In the genomic region with DNA sequence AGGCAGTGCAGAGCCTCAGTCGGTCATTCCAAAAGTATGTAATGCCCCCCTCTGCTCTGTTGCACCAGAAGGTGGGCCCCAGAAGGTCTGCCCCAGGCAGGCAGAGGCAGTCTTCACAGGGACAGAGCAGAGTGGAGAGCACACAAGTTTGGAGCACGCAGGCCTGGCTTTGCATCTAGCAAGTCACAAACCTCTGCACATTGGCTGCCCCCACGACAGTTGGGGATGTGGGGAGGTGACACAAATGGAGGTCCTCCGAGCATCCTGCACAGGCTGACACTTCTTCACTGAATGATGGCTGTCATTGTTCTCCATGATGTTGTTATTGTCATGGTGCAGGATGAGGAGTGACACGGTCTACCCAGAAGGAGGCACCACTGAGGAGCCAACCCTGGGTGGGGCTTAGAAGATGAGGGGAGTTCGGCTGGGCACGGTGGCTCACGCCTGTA, we compare ENCODE assay signal across 14 cellular contexts. TPM values are rescaled to one million over a fixed set of nuclear protein-coding genes. Genes with fewer than 3 reads are reported as not detected.
DNase-seq lines count a peak whose midpoint lies in the region; ATAC-seq and TF ChIP-seq lines count a peak whose summit lies in the region.
"Had no signal": no experiment of that assay in that cellular context is flagged by ENCODE, and none has a peak within 500 bp of the region (broad histone marks: within the 10 kb centered on the region; RNA-seq: fewer than 3 reads in every experiment).

No MANE protein-coding gene starts in this region.

- H3K27ac Mint-ChIP-seq in activated T-helper 1 cell treated with anti-CD3 and anti-CD28 coated beads, Interleukin-12 subunit alpha, Interleukin-12 subunit beta, Interleukin-2, Interleukin-4 antibody, amounts not matched to agents 30 ng/mL and 10 ng/mL and 1 ng/mL, durations not matched to agents 14 hours and 24 hours and 36 hours, result peak overlapping the region; percentile 52
- H3K27ac Mint-ChIP-seq in activated CD8-positive, alpha-beta T cell treated with anti-CD3 and anti-CD28 coated beads, Interleukin-2, amount 10 ng/mL, durations not matched to agents 7 days and 5 days, result no peak overlapping the region
- peak overlapping the region in 1 of 10 donors; percentile 41 for H3K27ac Mint-ChIP-seq in naive thymus-derived CD8-positive, alpha-beta T cell
- H3K27ac Mint-ChIP-seq: activated naive CD8-positive, alpha-beta T cell treated with anti-CD3 and anti-CD28 coated beads, Interleukin-2, amount 10 ng/mL, durations not matched to agents 7 days and 5 days had no signal

- intact Hi-C loops in activated T-helper 1 cell treated with anti-CD3 and anti-CD28 coated beads, Interleukin-12 subunit alpha, Interleukin-12 subunit beta, Interleukin-2, Interleukin-4 antibody, amounts not matched to agents 30 ng/mL and 10 ng/mL and 1 ng/mL, durations not matched to agents 14 hours and 24 hours and 36 hours (cut with micrococcal nuclease), result no loop called here
- intact Hi-C loops in prostate gland (cut with DNase I), result no loop called here

- TF ChIP-seq CTCF in GM12875 (IDR thresholded peaks at IDR 0.05; ENCODE audit: borderline replicate concordance, insufficient read depth, low read depth, low read length), result 0 out of 2 replicates have a peak, but pooled peaks have one; percentile 10
- no peak for TF ChIP-seq CTCF in prostate gland (IDR thresholded peaks at IDR 0.05)

- peaks cover 86 to 94% (median 90%) of the 10 kb centered on the region in 10 experiments for H3K4me1 ChIP-seq in BLaER1 treated with 17β-estradiol and CSF1 and Interleukin-3, amounts not matched to agents 10 nM and 100 nM
- H3K4me1 ChIP-seq in prostate gland (replicated peaks), result peaks cover 14% of the 10 kb centered on the region

- 93% methylated on average over 8 of the region's 8 CpGs for WGBS in prostate gland

- peaks cover 49 to 100% (median 82%) of the 10 kb centered on the region in 11 experiments; a peak in 21 of 22 replicates for H4K20me1 ChIP-seq in BLaER1 treated with 17β-estradiol and CSF1 and Interleukin-3, amounts not matched to agents 10 nM and 100 nM

- peak overlapping the region in 2 of 11 experiments; percentile 52 to 62; a peak in 3 of 22 replicates for H3K9ac ChIP-seq in BLaER1 treated with 17β-estradiol and CSF1 and Interleukin-3, amounts not matched to agents 10 nM and 100 nM
- H3K9ac ChIP-seq: SK-N-SH had no signal

- H3K27me3 Mint-ChIP-seq in activated T-helper 1 cell treated with anti-CD3 and anti-CD28 coated beads, Interleukin-12 subunit alpha, Interleukin-12 subunit beta, Interleukin-2, Interleukin-4 antibody, amounts not matched to agents 30 ng/mL and 10 ng/mL and 1 ng/mL, durations not matched to agents 14 hours and 24 hours and 36 hours (ENCODE audit: insufficient read depth), result no peaks in the 10 kb centered on the region
- no peaks in the 10 kb centered on the region for H3K27me3 Mint-ChIP-seq in activated CD8-positive, alpha-beta T cell treated with anti-CD3 and anti-CD28 coated beads, Interleukin-2, amount 10 ng/mL, durations not matched to agents 7 days and 5 days (ENCODE audit: low read depth)
- no peaks in the 10 kb centered on the region for H3K27me3 Mint-ChIP-seq in naive thymus-derived CD8-positive, alpha-beta T cell
- H3K27me3 Mint-ChIP-seq: activated naive CD8-positive, alpha-beta T cell treated with anti-CD3 and anti-CD28 coated beads, Interleukin-2, amount 10 ng/mL, durations not matched to agents 7 days and 5 days had no signal

- H3K27me3 ChIP-seq in BLaER1 treated with 17β-estradiol and CSF1 and Interleukin-3, amounts not matched to agents 10 nM and 100 nM, result no peaks in the 10 kb centered on the region
- no peaks in the 10 kb centered on the region for H3K27me3 ChIP-seq in prostate gland (replicated peaks; ENCODE audit: insufficient read depth)
- H3K27me3 ChIP-seq: neutrophil had no signal

- H3K4me2 ChIP-seq in BLaER1 treated with 17β-estradiol and CSF1 and Interleukin-3, amounts not matched to agents 10 nM and 100 nM, result peak overlapping the region; percentile 81 to 99 (median 88)

- H3K4me1 Mint-ChIP-seq in activated T-helper 1 cell treated with anti-CD3 and anti-CD28 coated beads, Interleukin-12 subunit alpha, Interleukin-12 subunit beta, Interleukin-2, Interleukin-4 antibody, amounts not matched to agents 30 ng/mL and 10 ng/mL and 1 ng/mL, durations not matched to agents 14 hours and 24 hours and 36 hours (ENCODE audit: low read depth), result peaks cover 71% of the 10 kb centered on the region
- peaks cover 72% of the 10 kb centered on the region for H3K4me1 Mint-ChIP-seq in activated CD8-positive, alpha-beta T cell treated with anti-CD3 and anti-CD28 coated beads, Interleukin-2, amount 10 ng/mL, durations not matched to agents 7 days and 5 days (ENCODE audit: low read depth)
- peaks cover 33 to 80% (median 75%) of the 10 kb centered on the region in 4 donors for H3K4me1 Mint-ChIP-seq in naive thymus-derived CD8-positive, alpha-beta T cell

- ATAC-seq in activated CD8-positive, alpha-beta T cell treated with anti-CD3 and anti-CD28 coated beads, Interleukin-2, amount 10 ng/mL, durations not matched to agents 7 days and 5 days, result no peak
- ATAC-seq in naive thymus-derived CD8-positive, alpha-beta T cell, result no peak

- TF ChIP-seq POLR2A in prostate gland (IDR thresholded peaks at IDR 0.05), result no peak

- POLR2A ChIA-PET in activated CD8-positive, alpha-beta T cell treated with anti-CD3 and anti-CD28 coated beads, Interleukin-2, amount 10 ng/mL, durations not matched to agents 7 days and 5 days (lab: Charles Lee), result interaction anchor here (3.4 kb wide), 1 partner anchor 12 kb away, joined by 12 read pairs; the partner anchor contains the start of gene TOM1
- POLR2A ChIA-PET in naive thymus-derived CD8-positive, alpha-beta T cell (lab: Charles Lee), result no interaction called here

- peak overlapping the region in 3 of 11 experiments; percentile 5 to 60 (median 13); a peak in 3 of 22 replicates for H3K27ac ChIP-seq in BLaER1 treated with 17β-estradiol and CSF1 and Interleukin-3, amounts not matched to agents 10 nM and 100 nM
- no peak overlapping the region for H3K27ac ChIP-seq in prostate gland

- H3K4me3 Mint-ChIP-seq in activated T-helper 1 cell treated with anti-CD3 and anti-CD28 coated beads, Interleukin-12 subunit alpha, Interleukin-12 subunit beta, Interleukin-2, Interleukin-4 antibody, amounts not matched to agents 30 ng/mL and 10 ng/mL and 1 ng/mL, durations not matched to agents 14 hours and 24 hours and 36 hours, result no peak overlapping the region
- no peak overlapping the region for H3K4me3 Mint-ChIP-seq in activated CD8-positive, alpha-beta T cell treated with anti-CD3 and anti-CD28 coated beads, Interleukin-2, amount 10 ng/mL, durations not matched to agents 7 days and 5 days
- H3K4me3 Mint-ChIP-seq in naive thymus-derived CD8-positive, alpha-beta T cell, result no peak overlapping the region
- H3K4me3 Mint-ChIP-seq: activated naive CD8-positive, alpha-beta T cell treated with anti-CD3 and anti-CD28 coated beads, Interleukin-2, amount 10 ng/mL, durations not matched to agents 7 days and 5 days had no signal

- CTCF ChIA-PET in activated CD8-positive, alpha-beta T cell treated with anti-CD3 and anti-CD28 coated beads, Interleukin-2, amount 10 ng/mL, durations not matched to agents 7 days and 5 days (lab: Charles Lee), result interaction anchor here (1.1 to 1.3 kb wide), 2 partner anchors 18 to 40 kb away, joined by 3 to 6 read pairs; no protein-coding TSS in a partner anchor

- no peak for DNase-seq in activated T-helper 1 cell treated with anti-CD3 and anti-CD28 coated beads, Interleukin-12 subunit alpha, Interleukin-12 subunit beta, Interleukin-2, Interleukin-4 antibody, amounts not matched to agents 30 ng/mL and 10 ng/mL and 1 ng/mL, durations not matched to agents 14 hours and 24 hours and 36 hours (ENCODE audit: low spot score)
- peak; percentile 82 for DNase-seq in mesenteric fat pad (ENCODE audit: low spot score)
- DNase-seq in activated CD8-positive, alpha-beta T cell treated with anti-CD3 and anti-CD28 coated beads, Interleukin-2, amount 10 ng/mL, durations not matched to agents 7 days and 5 days, result no peak
- no peak for DNase-seq in OCI-M2 (lab: John Stamatoyannopoulos, UW; ENCODE audit: unreplicated experiment)
- no peak for DNase-seq in naive thymus-derived CD8-positive, alpha-beta T cell
- no peak for DNase-seq in prostate gland (ENCODE audit: low spot score)
- DNase-seq: activated naive CD8-positive, alpha-beta T cell treated with anti-CD3 and anti-CD28 coated beads, Interleukin-2, amount 10 ng/mL, durations not matched to agents 7 days and 5 days; NCI-H524; SK-N-SH; stimulated activated CD4-positive, alpha-beta T cell treated with anti-CD3 and anti-CD28 coated beads, Interleukin-1b, Interleukin-23, amount 100 ng/mL, for 48 hours; stimulated activated naive CD8-positive, alpha-beta T cell treated with anti-CD3 and anti-CD28 coated beads, Interleukin-15, Interleukin-2, amounts not matched to agents 100 U/mL and 50 U/mL, for 24 hours had no signal

- H3K36me3 ChIP-seq in BLaER1 treated with 17β-estradiol and CSF1 and Interleukin-3, amounts not matched to agents 10 nM and 100 nM, result peaks cover 0 to 51% (median 0%) of the 10 kb centered on the region in 11 experiments; a peak in 8 of 22 replicates
- H3K36me3 ChIP-seq in prostate gland, result no peaks in the 10 kb centered on the region

- no peaks in the 10 kb centered on the region for H3K9me3 Mint-ChIP-seq in activated T-helper 1 cell treated with anti-CD3 and anti-CD28 coated beads, Interleukin-12 subunit alpha, Interleukin-12 subunit beta, Interleukin-2, Interleukin-4 antibody, amounts not matched to agents 30 ng/mL and 10 ng/mL and 1 ng/mL, durations not matched to agents 14 hours and 24 hours and 36 hours
- no peaks in the 10 kb centered on the region for H3K9me3 Mint-ChIP-seq in activated CD8-positive, alpha-beta T cell treated with anti-CD3 and anti-CD28 coated beads, Interleukin-2, amount 10 ng/mL, durations not matched to agents 7 days and 5 days (ENCODE audit: insufficient read depth)
- H3K9me3 Mint-ChIP-seq in naive thymus-derived CD8-positive, alpha-beta T cell, result no peaks in the 10 kb centered on the region
- H3K9me3 Mint-ChIP-seq: activated naive CD8-positive, alpha-beta T cell treated with anti-CD3 and anti-CD28 coated beads, Interleukin-2, amount 10 ng/mL, durations not matched to agents 7 days and 5 days had no signal

- H3K4me3 ChIP-seq in BLaER1 treated with 17β-estradiol and CSF1 and Interleukin-3, amounts not matched to agents 10 nM and 100 nM, result no peak overlapping the region
- H3K4me3 ChIP-seq in GM12875 (ENCODE audit: low read depth, low read length), result no peak overlapping the region
- H3K4me3 ChIP-seq in prostate gland, result no peak overlapping the region

- no peaks in the 10 kb centered on the region for H3K36me3 Mint-ChIP-seq in activated T-helper 1 cell treated with anti-CD3 and anti-CD28 coated beads, Interleukin-12 subunit alpha, Interleukin-12 subunit beta, Interleukin-2, Interleukin-4 antibody, amounts not matched to agents 30 ng/mL and 10 ng/mL and 1 ng/mL, durations not matched to agents 14 hours and 24 hours and 36 hours (ENCODE audit: low read depth)
- no peaks in the 10 kb centered on the region for H3K36me3 Mint-ChIP-seq in activated CD8-positive, alpha-beta T cell treated with anti-CD3 and anti-CD28 coated beads, Interleukin-2, amount 10 ng/mL, durations not matched to agents 7 days and 5 days (ENCODE audit: low read depth)
- peaks cover 0 to 12% (median 0%) of the 10 kb centered on the region in 3 donors for H3K36me3 Mint-ChIP-seq in naive thymus-derived CD8-positive, alpha-beta T cell

- no peaks in the 10 kb centered on the region for H3K9me3 ChIP-seq in BLaER1 treated with 17β-estradiol and CSF1 and Interleukin-3, amounts not matched to agents 10 nM and 100 nM (replicated peaks in 1 of 11)
- H3K9me3 ChIP-seq in prostate gland, result no peaks in the 10 kb centered on the region
- H3K9me3 ChIP-seq: neutrophil, SK-N-SH had no signal

RNA-seq across cellular contexts. Expression of gene TOM1, which starts 11.9 kb away (rescaled TPM):
- 16.8 and 19.0 TPM in 2 replicates for total RNA-seq in activated T-helper 1 cell treated with anti-CD3 and anti-CD28 coated beads, Interleukin-12 subunit alpha, Interleukin-12 subunit beta, Interleukin-2, Interleukin-4 antibody, amounts not matched to agents 30 ng/mL and 10 ng/mL and 1 ng/mL, durations not matched to agents 14 hours and 24 hours and 36 hours
- total RNA-seq in mesenteric fat pad, result 83.2 TPM
- 10 to 100 TPM; 17.8 to 22.3 TPM for total RNA-seq in activated CD8-positive, alpha-beta T cell treated with anti-CD3 and anti-CD28 coated beads, Interleukin-2, amount 10 ng/mL, durations not matched to agents 7 days and 5 days
- total RNA-seq in naive thymus-derived CD8-positive, alpha-beta T cell, result 10 to 100 TPM; 45.9 to 47.8 TPM
- polyA plus RNA-seq in naive thymus-derived CD8-positive, alpha-beta T cell, result 10 to 100 TPM; 26.6 to 29.6 (median 29.2) TPM
- total RNA-seq in prostate gland, result 10 to 100 TPM; 65.6 to 68.6 TPM

RNA-seq across cellular contexts. Expression of gene HMGXB4, which starts 54.3 kb away (rescaled TPM):
- total RNA-seq in activated T-helper 1 cell treated with anti-CD3 and anti-CD28 coated beads, Interleukin-12 subunit alpha, Interleukin-12 subunit beta, Interleukin-2, Interleukin-4 antibody, amounts not matched to agents 30 ng/mL and 10 ng/mL and 1 ng/mL, durations not matched to agents 14 hours and 24 hours and 36 hours, result 45.7 and 47.9 TPM in 2 replicates
- total RNA-seq in mesenteric fat pad, result 14.0 TPM
- 10 to 100 TPM; 34.0 to 36.0 TPM for total RNA-seq in activated CD8-positive, alpha-beta T cell treated with anti-CD3 and anti-CD28 coated beads, Interleukin-2, amount 10 ng/mL, durations not matched to agents 7 days and 5 days
- 10 to 100 TPM; 29.5 to 32.6 TPM for total RNA-seq in naive thymus-derived CD8-positive, alpha-beta T cell
- polyA plus RNA-seq in naive thymus-derived CD8-positive, alpha-beta T cell, result 10 to 100 TPM in 2 of 3 donors, 1 to 10 TPM in 1; 7.9 to 17.8 (median 11.0) TPM
- total RNA-seq in prostate gland, result 10 to 100 TPM; 15.0 to 36.5 TPM
